Comparison of ENCODE assay signal across 25 cellular contexts in the genomic region with DNA sequence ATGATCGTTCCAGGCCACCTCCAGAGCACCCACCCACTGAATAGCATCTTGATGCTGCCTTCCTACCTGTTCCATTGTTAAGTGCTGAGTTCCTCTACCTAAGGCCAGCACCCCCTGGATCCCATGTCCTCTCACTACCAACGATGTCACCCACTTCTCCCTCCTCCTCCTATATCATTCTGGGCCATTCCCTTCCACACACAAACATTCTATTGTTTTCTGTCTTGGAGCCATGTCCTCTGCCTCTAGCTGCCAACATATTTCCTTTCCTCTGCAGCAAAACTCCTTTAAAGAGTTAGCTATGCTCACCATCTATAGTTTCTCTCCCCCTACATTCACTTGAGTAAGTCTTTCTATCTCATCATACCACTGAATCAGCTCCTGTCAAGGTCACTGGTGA.
"Had no signal": no experiment of that assay in that cellular context is flagged by ENCODE, and none has a peak within 500 bp of the region (broad histone marks: within the 10 kb centered on the region; RNA-seq: fewer than 3 reads in every experiment).

No MANE protein-coding gene starts in this region.

- H3K27ac ChIP-seq: adrenal gland, brain microvascular endothelial cell, esophagus squamous epithelium, heart left ventricle had no signal

- H3K9me3 ChIP-seq: adrenal gland, esophagus squamous epithelium, heart left ventricle had no signal

- ATAC-seq: activated CD4-positive, alpha-beta T cell treated with anti-CD3 and anti-CD28 coated beads for 36 hours; activated CD8-positive, alpha-beta T cell treated with anti-CD3 and anti-CD28 coated beads for 36 hours; activated naive CD8-positive, alpha-beta T cell treated with anti-CD3 and anti-CD28 coated beads, Interleukin-2, amount 50 U/mL, for 24 hours; activated T-cell treated with anti-CD3 and anti-CD28 coated beads, Interleukin-2, amount 50 U/mL, for 4 hours; activated T-helper 17 cell treated with anti-CD3 and anti-CD28 coated beads, Interleukin-2, amount 50 U/mL, for 72 hours; effector memory CD8-positive, alpha-beta T cell; heart left ventricle had no signal

- DNase-seq: activated CD4-positive, alpha-beta T cell treated with anti-CD3 and anti-CD28 coated beads for 36 hours; activated CD4-positive, alpha-beta T cell treated with anti-CD3 and anti-CD28 coated beads, Interleukin-2, amount 50 U/mL, for 1 hour; activated CD4-positive, alpha-beta T cell treated with anti-CD3 and anti-CD28 coated beads, Interleukin-2, amount 50 U/mL, for 48 hours; activated CD4-positive, CD25-positive, alpha-beta regulatory T cell; activated CD4-positive, CD25-positive, alpha-beta regulatory T cell treated with anti-CD3 and anti-CD28 coated beads, Interleukin-2, amount 50 U/mL, for 72 hours; activated CD8-positive, alpha-beta memory T cell treated with anti-CD3 and anti-CD28 coated beads for 24 hours; activated CD8-positive, alpha-beta T cell treated with anti-CD3 and anti-CD28 coated beads for 36 hours; activated effector memory CD4-positive, alpha-beta T cell treated with anti-CD3 and anti-CD28 coated beads, Interleukin-2, amount 50 U/mL, for 16 hours; activated naive CD4-positive, alpha-beta T cell treated with anti-CD3 and anti-CD28 coated beads for 36 hours; activated naive CD8-positive, alpha-beta T cell treated with anti-CD3 and anti-CD28 coated beads for 36 hours; activated naive CD8-positive, alpha-beta T cell treated with anti-CD3 and anti-CD28 coated beads, Interleukin-2, amount 50 U/mL, for 24 hours; activated T-cell treated with anti-CD3 and anti-CD28 coated beads, Interleukin-2, amount 50 U/mL, for 4 hours; adrenal gland; brain microvascular endothelial cell; cortex of kidney; dermis blood vessel endothelial cell; effector CD4-positive, alpha-beta T cell; effector memory CD8-positive, alpha-beta T cell; erythroblast; esophagus squamous epithelium; foreskin melanocyte; glutamatergic neuron; heart left ventricle; T-helper 2 cell had no signal

- H3K36me3 ChIP-seq: adrenal gland, brain microvascular endothelial cell, esophagus squamous epithelium, heart left ventricle had no signal

- H3K4me3 ChIP-seq: adrenal gland, esophagus squamous epithelium, heart left ventricle had no signal
